Comparison of ENCODE assay signal across 1 cellular context in the genomic region with DNA sequence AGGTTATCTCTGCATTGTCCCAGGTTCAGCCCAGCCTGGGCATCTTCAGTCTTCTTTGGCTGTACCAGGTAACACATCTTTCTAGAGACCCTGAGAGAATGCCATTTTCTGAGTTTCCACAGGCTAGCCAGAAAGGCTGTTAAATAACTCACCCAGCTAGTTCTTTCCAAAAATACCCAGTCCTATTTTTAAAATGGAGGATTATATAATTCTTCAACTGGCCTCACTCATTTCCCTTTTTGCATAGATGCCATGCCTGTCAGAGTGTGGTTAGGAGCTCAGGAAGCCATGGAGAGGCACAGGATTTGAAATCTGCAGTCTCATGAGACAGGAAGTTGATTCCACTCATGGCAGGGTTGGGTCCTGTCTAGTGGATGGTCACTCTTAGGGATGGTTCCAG.
TF ChIP-seq lines count a peak whose summit lies in the region.

No MANE protein-coding gene starts in this region.

TF ChIP-seq in HepG2, 621 proteins besides CTCF, POLR2A, EP300 and RAD21 (continued from another document):
- TF ChIP-seq, protein P1, sequence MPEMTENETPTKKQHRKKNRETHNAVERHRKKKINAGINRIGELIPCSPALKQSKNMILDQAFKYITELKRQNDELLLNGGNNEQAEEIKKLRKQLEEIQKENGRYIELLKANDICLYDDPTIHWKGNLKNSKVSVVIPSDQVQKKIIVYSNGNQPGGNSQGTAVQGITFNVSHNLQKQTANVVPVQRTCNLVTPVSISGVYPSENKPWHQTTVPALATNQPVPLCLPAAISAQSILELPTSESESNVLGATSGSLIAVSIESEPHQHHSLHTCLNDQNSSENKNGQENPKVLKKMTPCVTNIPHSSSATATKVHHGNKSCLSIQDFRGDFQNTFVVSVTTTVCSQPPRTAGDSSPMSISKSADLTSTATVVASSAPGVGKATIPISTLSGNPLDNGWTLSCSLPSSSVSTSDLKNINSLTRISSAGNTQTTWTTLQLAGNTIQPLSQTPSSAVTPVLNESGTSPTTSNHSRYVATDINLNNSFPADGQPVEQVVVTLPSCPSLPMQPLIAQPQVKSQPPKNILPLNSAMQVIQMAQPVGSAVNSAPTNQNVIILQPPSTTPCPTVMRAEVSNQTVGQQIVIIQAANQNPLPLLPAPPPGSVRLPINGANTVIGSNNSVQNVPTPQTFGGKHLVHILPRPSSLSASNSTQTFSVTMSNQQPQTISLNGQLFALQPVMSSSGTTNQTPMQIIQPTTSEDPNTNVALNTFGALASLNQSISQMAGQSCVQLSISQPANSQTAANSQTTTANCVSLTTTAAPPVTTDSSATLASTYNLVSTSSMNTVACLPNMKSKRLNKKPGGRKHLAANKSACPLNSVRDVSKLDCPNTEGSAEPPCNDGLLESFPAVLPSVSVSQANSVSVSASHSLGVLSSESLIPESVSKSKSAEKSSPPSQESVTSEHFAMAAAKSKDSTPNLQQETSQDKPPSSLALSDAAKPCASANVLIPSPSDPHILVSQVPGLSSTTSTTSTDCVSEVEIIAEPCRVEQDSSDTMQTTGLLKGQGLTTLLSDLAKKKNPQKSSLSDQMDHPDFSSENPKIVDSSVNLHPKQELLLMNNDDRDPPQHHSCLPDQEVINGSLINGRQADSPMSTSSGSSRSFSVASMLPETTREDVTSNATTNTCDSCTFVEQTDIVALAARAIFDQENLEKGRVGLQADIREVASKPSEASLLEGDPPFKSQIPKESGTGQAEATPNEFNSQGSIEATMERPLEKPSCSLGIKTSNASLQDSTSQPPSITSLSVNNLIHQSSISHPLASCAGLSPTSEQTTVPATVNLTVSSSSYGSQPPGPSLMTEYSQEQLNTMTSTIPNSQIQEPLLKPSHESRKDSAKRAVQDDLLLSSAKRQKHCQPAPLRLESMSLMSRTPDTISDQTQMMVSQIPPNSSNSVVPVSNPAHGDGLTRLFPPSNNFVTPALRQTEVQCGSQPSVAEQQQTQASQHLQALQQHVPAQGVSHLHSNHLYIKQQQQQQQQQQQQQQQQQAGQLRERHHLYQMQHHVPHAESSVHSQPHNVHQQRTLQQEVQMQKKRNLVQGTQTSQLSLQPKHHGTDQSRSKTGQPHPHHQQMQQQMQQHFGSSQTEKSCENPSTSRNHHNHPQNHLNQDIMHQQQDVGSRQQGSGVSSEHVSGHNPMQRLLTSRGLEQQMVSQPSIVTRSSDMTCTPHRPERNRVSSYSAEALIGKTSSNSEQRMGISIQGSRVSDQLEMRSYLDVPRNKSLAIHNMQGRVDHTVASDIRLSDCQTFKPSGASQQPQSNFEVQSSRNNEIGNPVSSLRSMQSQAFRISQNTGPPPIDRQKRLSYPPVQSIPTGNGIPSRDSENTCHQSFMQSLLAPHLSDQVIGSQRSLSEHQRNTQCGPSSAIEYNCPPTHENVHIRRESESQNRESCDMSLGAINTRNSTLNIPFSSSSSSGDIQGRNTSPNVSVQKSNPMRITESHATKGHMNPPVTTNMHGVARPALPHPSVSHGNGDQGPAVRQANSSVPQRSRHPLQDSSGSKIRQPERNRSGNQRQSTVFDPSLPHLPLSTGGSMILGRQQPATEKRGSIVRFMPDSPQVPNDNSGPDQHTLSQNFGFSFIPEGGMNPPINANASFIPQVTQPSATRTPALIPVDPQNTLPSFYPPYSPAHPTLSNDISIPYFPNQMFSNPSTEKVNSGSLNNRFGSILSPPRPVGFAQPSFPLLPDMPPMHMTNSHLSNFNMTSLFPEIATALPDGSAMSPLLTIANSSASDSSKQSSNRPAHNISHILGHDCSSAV (CRISPR knock-in tag; IDR thresholded peaks at IDR 0.05; ENCODE audit: borderline replicate concordance), result no peak
- no peak for TF ChIP-seq POLR2AphosphoS2 (IDR thresholded peaks at IDR 0.05; ENCODE audit: low read depth, low read length)
- no peak for TF ChIP-seq PCBP1 (IDR thresholded peaks at IDR 0.05; ENCODE audit: borderline replicate concordance, low read depth, low read length)
